ENCODE assay signal across 28 cellular contexts in the genomic region with DNA sequence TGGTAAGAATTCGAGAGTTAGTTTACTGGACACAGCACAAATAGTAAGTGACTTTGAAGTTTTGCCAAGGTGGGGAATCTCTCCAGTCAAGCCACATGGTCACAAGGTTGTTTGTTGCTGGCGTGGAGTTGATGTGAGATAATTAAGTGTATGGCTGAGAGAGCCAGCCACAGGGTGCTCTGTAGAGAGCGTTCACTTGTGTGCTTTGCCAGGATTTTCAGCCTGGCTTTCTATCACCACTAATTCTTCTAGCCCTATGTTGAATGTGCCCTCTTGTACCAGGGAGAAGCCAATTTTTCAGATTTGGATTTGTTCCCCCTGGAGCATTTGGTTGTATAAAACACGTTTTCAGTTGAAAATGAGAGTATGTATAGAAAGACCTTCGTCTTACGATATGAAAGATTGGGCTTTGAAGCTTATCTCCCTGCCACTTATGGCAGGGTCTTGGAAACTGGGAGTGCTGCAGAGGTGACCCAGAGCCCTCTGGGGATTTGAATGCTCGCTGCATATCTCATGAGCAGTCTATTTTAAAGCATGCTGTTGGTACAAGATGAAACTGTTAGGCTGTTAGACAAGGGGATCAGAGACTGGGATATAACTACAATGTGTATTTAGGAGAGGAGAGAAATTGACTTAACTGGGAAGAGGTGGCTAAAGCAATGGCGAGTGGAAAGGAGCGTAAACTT. TPM values are rescaled to one million over a fixed set of nuclear protein-coding genes. Genes with fewer than 3 reads are reported as not detected.
"Had no signal": no experiment of that assay in that cellular context is flagged by ENCODE, and none has a peak within 500 bp of the region (broad histone marks: within the 10 kb centered on the region; RNA-seq: fewer than 3 reads in every experiment).

No MANE protein-coding gene starts in this region.

- H3K36me3 ChIP-seq: MG63 had no signal

- H3K9me3 Mint-ChIP-seq: activated CD4-positive, alpha-beta memory T cell treated with anti-CD3 and anti-CD28 coated beads, Interleukin-2, amount 10 ng/mL, durations not matched to agents 7 days and 5 days; activated naive CD8-positive, alpha-beta T cell treated with anti-CD3 and anti-CD28 coated beads, Interleukin-2, amount 10 ng/mL, durations not matched to agents 7 days and 5 days; activated T-helper 17 cell treated with anti-CD3 and anti-CD28 coated beads, Interleukin-2, amount 50 U/mL, for 72 hours; T-cell had no signal

- H2AFZ ChIP-seq: PC-9 had no signal

- H3K27ac Mint-ChIP-seq: activated CD4-positive, alpha-beta memory T cell treated with anti-CD3 and anti-CD28 coated beads, Interleukin-2, amount 10 ng/mL, durations not matched to agents 7 days and 5 days; activated naive CD8-positive, alpha-beta T cell treated with anti-CD3 and anti-CD28 coated beads, Interleukin-2, amount 10 ng/mL, durations not matched to agents 7 days and 5 days; activated T-helper 17 cell treated with anti-CD3 and anti-CD28 coated beads, Interleukin-2, amount 50 U/mL, for 72 hours; T-cell had no signal

- H3K4me2 ChIP-seq: KMS-11, PC-9 had no signal

- H3K4me3 Mint-ChIP-seq: activated CD4-positive, alpha-beta memory T cell treated with anti-CD3 and anti-CD28 coated beads, Interleukin-2, amount 10 ng/mL, durations not matched to agents 7 days and 5 days; activated naive CD8-positive, alpha-beta T cell treated with anti-CD3 and anti-CD28 coated beads, Interleukin-2, amount 10 ng/mL, durations not matched to agents 7 days and 5 days; activated T-helper 17 cell treated with anti-CD3 and anti-CD28 coated beads, Interleukin-2, amount 50 U/mL, for 72 hours; T-cell had no signal

- H3K4me1 Mint-ChIP-seq: activated CD4-positive, alpha-beta memory T cell treated with anti-CD3 and anti-CD28 coated beads, Interleukin-2, amount 10 ng/mL, durations not matched to agents 7 days and 5 days; activated naive CD8-positive, alpha-beta T cell treated with anti-CD3 and anti-CD28 coated beads, Interleukin-2, amount 10 ng/mL, durations not matched to agents 7 days and 5 days; activated T-helper 17 cell treated with anti-CD3 and anti-CD28 coated beads, Interleukin-2, amount 50 U/mL, for 72 hours; T-cell had no signal

- H3K27ac ChIP-seq: adrenal gland, KMS-11, PC-9, SK-N-MC had no signal

- H3K27me3 ChIP-seq: adrenal gland, MG63 had no signal

- ATAC-seq: activated T-helper 17 cell treated with anti-CD3 and anti-CD28 coated beads, Interleukin-2, amount 50 U/mL, for 72 hours; T-cell had no signal

- H3K4me3 ChIP-seq: adrenal gland, MG63, PC-9, SK-N-MC had no signal

- DNase-seq: activated CD4-positive, alpha-beta memory T cell treated with anti-CD3 and anti-CD28 coated beads, Interleukin-2, amount 10 ng/mL, durations not matched to agents 7 days and 5 days; activated CD4-positive, alpha-beta T cell treated with anti-CD3 and anti-CD28 coated beads, Interleukin-2, amount 50 U/mL, for 1 hour; activated CD4-positive, CD25-positive, alpha-beta regulatory T cell; activated gamma-delta T cell treated with Interleukin-2 at 50 U/mL for 16 hours; activated naive CD4-positive, alpha-beta T cell treated with anti-CD3 and anti-CD28 coated beads, Interleukin-2, amount 50 U/mL, for 16 hours; activated naive CD8-positive, alpha-beta T cell treated with anti-CD3 and anti-CD28 coated beads, Interleukin-2, amount 10 ng/mL, durations not matched to agents 7 days and 5 days; activated T-cell treated with anti-CD3 and anti-CD28 coated beads for 4 hours; activated T-cell treated with anti-CD3 and anti-CD28 coated beads, Interleukin-2, amount 50 U/mL, for 48 hours; adrenal gland; anterior cingulate cortex; central memory CD4-positive, alpha-beta T cell; MG63; MV-4-11; NCI-H1105; NCI-H1436; NCI-H1694 treated with DMSO at 0.1 percent for 48 hours; NCI-H2029 treated with DMSO at 0.1 percent for 48 hours; NCI-H345; NCI-H510A treated with DMSO at 0.1 percent for 48 hours; NCI-H69; PC-9; T-cell; T-helper 2 cell; T1000 had no signal

- H3K9ac ChIP-seq: KMS-11 had no signal

- H3K9me3 ChIP-seq: adrenal gland, MG63 had no signal

- H3K27me3 Mint-ChIP-seq: activated CD4-positive, alpha-beta memory T cell treated with anti-CD3 and anti-CD28 coated beads, Interleukin-2, amount 10 ng/mL, durations not matched to agents 7 days and 5 days; activated naive CD8-positive, alpha-beta T cell treated with anti-CD3 and anti-CD28 coated beads, Interleukin-2, amount 10 ng/mL, durations not matched to agents 7 days and 5 days; activated T-helper 17 cell treated with anti-CD3 and anti-CD28 coated beads, Interleukin-2, amount 50 U/mL, for 72 hours; T-cell had no signal

RNA-seq across cellular contexts. Expression of a gene that starts 28.6 kb away (rescaled TPM):
- total RNA-seq: activated CD4-positive, alpha-beta memory T cell treated with anti-CD3 and anti-CD28 coated beads, Interleukin-2, amount 10 ng/mL, durations not matched to agents 7 days and 5 days; activated CD8-positive, alpha-beta memory T cell treated with anti-CD3 and anti-CD28 coated beads for 36 hours; activated naive CD8-positive, alpha-beta T cell treated with anti-CD3 and anti-CD28 coated beads, Interleukin-2, amount 10 ng/mL, durations not matched to agents 7 days and 5 days; activated T-helper 17 cell treated with anti-CD3 and anti-CD28 coated beads, Interleukin-2, amount 50 U/mL, for 72 hours; adrenal gland; PC-9; T-cell had no signal
